Comparison of ENCODE assay signal across 8 cellular contexts in the genomic region with DNA sequence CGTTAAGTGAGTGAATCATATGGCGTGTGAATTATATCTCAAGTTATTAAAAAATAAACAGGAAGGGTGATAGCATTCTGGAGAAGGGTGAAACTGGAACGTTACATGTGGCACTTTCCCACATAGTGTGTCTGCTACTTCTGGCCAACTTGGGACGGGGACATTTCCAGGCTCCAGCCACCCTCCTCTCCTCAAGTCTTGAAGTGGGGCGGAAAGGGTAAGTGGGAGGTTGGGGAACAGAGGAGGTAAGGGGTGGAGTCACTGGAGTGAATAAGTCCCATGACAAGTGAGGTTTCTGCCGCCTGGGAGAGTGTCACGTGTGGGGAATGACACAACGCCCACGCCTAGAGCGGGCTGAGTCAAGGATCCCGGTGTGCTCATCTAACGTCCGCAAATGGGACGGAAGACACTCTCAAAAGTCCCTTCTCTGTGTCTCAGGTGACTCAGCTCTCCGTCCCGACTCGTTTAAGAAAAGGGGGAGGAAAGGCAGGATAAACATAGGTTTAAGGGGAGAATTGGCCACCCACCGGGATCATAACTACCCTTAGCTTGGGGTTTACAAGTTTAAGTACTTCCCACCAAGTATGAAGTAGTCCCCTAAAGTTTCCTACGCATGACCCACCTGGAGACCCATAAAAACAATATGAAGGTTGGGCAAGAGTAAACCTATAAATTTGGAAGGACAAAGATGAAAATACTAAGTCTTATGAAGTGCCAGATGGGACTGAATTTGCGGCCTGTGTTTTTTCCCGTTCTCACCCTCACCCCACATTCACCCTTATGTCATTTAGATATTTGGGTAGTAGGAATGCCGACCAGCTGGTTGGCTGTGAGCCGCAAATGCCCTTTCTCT. TPM values are rescaled to one million over a fixed set of nuclear protein-coding genes. Genes with fewer than 3 reads are reported as not detected.
A peak's percentile ranks its signal among the peaks of the same experiment; 100 is the strongest.
DNase-seq lines count a peak whose midpoint lies in the region; ATAC-seq lines count a peak whose summit lies in the region.

No MANE protein-coding gene starts in this region.

- no peak overlapping the region for H4K8ac ChIP-seq in mesendoderm (ENCODE audit: low read depth, low read length)

- H3K27me3 ChIP-seq in endocrine pancreas (ENCODE audit: control insufficient read depth, insufficient read depth, low read length), result no peaks in the 10 kb centered on the region
- no peaks in the 10 kb centered on the region for H3K27me3 ChIP-seq in mesendoderm (ENCODE audit: insufficient read depth, low read length, poor library complexity)

- H3K4me1 ChIP-seq in endocrine pancreas (ENCODE audit: control insufficient read depth, insufficient read depth, low read length), result peaks cover 4% of the 10 kb centered on the region
- peaks cover 2% of the 10 kb centered on the region for H3K4me1 ChIP-seq in mesendoderm (ENCODE audit: control insufficient read depth, low read depth, low read length)

- peak; percentile 79 for DNase-seq in GDM1 (lab: John Stamatoyannopoulos, UW)
- peak; percentile 91 for DNase-seq in NOMO-1 treated with dmso at 0.1 percent for 144 hours (lab: John Stamatoyannopoulos, UW; ENCODE audit: unreplicated experiment)
- DNase-seq in activated CD8-positive, alpha-beta memory T cell treated with anti-CD3 and anti-CD28 coated beads, Interleukin-2, amount 50 U/mL, for 1 hour (ENCODE audit: extremely low read depth), result peak; percentile 57
- peak; percentile 94 for DNase-seq in mesendoderm
- DNase-seq in stimulated activated CD8-positive, alpha-beta memory T cell treated with anti-CD3 and anti-CD28 coated beads, Interleukin-12 subunit alpha, Interleukin-12 subunit beta, amount 100 ng/mL, for 1 hour (ENCODE audit: low read depth), result peak; percentile 76
- no peak for DNase-seq in NCI-H1436 (lab: John Stamatoyannopoulos, UW)

- no peak overlapping the region for H4K5ac ChIP-seq in mesendoderm (ENCODE audit: low read length)

- H3K79me2 ChIP-seq in mesendoderm (ENCODE audit: control insufficient read depth, insufficient read depth, low read length), result peaks cover 16% of the 10 kb centered on the region

- peak overlapping the region; percentile 98 for H3K4me2 ChIP-seq in mesendoderm (ENCODE audit: low read length)

- no peak overlapping the region for H2BK15ac ChIP-seq in mesendoderm (replicated peaks; ENCODE audit: low read depth)

- no peaks in the 10 kb centered on the region for H3K36me3 ChIP-seq in endocrine pancreas (ENCODE audit: control insufficient read depth, insufficient read depth, low read length)
- no peaks in the 10 kb centered on the region for H3K36me3 ChIP-seq in mesendoderm (ENCODE audit: control insufficient read depth, insufficient read depth, low read length)

- no peak overlapping the region for H3K23ac ChIP-seq in mesendoderm (ENCODE audit: low read length)

- ATAC-seq in HG02981 (IDR thresholded peaks at IDR 0.05; ENCODE audit: unreplicated experiment), result peak; percentile 34

- no peak overlapping the region for H3K4ac ChIP-seq in mesendoderm (ENCODE audit: low read depth, low read length)

- peak overlapping the region; percentile 71 for H3K56ac ChIP-seq in mesendoderm (ENCODE audit: low read length)

- H3K27ac ChIP-seq in mesendoderm (ENCODE audit: low read depth, low read length), result peak overlapping the region; percentile 42

- WGBS in mesendoderm (ENCODE audit: extremely low coverage, insufficient coverage, low lambda C conversion rate), result no CpG with 5 or more reads among the region's 23 CpGs

- peak overlapping the region; percentile 96 for H3K4me3 ChIP-seq in endocrine pancreas (ENCODE audit: control insufficient read depth, insufficient read depth, low read length)
- peak overlapping the region; percentile 45 for H3K4me3 ChIP-seq in mesendoderm (ENCODE audit: low read length)

- H3K79me1 ChIP-seq in mesendoderm (ENCODE audit: low read length), result peaks cover 10% of the 10 kb centered on the region

- H3K9ac ChIP-seq in endocrine pancreas (ENCODE audit: control insufficient read depth, insufficient read depth, low read length), result peak overlapping the region; percentile 92
- peak overlapping the region; percentile 81 for H3K9ac ChIP-seq in mesendoderm (ENCODE audit: low read length)

- no peaks in the 10 kb centered on the region for H3K9me3 ChIP-seq in endocrine pancreas (ENCODE audit: control insufficient read depth, low read length)

- no peak overlapping the region for H2AK5ac ChIP-seq in mesendoderm (ENCODE audit: low read length)

- no peak overlapping the region for H2BK120ac ChIP-seq in mesendoderm (ENCODE audit: low read depth, low read length)

- peak overlapping the region; percentile 22 for H3K18ac ChIP-seq in mesendoderm (ENCODE audit: low read length)

- no peak overlapping the region for H2BK5ac ChIP-seq in mesendoderm (ENCODE audit: low read length)

RNA-seq across cellular contexts. Expression of a gene that starts 1.2 kb away (rescaled TPM):
- polyA plus RNA-seq in mesendoderm (2013, experiment 1 of 2), result 18.5 TPM
- polyA plus RNA-seq in mesendoderm (2013, experiment 2 of 2), result 17.7 TPM

RNA-seq across cellular contexts. Expression of a gene that starts 31.5 kb away (rescaled TPM):
- 336 TPM for polyA plus RNA-seq in mesendoderm (2013, experiment 1 of 2)
- polyA plus RNA-seq in mesendoderm (2013, experiment 2 of 2), result 338 TPM

RNA-seq across cellular contexts. Expression of a gene that starts 44.4 kb away (rescaled TPM):
- polyA plus RNA-seq in mesendoderm (2013, experiment 1 of 2), result 1,478 TPM
- polyA plus RNA-seq in mesendoderm (2013, experiment 2 of 2), result 1,444 TPM
